In the genomic region with DNA sequence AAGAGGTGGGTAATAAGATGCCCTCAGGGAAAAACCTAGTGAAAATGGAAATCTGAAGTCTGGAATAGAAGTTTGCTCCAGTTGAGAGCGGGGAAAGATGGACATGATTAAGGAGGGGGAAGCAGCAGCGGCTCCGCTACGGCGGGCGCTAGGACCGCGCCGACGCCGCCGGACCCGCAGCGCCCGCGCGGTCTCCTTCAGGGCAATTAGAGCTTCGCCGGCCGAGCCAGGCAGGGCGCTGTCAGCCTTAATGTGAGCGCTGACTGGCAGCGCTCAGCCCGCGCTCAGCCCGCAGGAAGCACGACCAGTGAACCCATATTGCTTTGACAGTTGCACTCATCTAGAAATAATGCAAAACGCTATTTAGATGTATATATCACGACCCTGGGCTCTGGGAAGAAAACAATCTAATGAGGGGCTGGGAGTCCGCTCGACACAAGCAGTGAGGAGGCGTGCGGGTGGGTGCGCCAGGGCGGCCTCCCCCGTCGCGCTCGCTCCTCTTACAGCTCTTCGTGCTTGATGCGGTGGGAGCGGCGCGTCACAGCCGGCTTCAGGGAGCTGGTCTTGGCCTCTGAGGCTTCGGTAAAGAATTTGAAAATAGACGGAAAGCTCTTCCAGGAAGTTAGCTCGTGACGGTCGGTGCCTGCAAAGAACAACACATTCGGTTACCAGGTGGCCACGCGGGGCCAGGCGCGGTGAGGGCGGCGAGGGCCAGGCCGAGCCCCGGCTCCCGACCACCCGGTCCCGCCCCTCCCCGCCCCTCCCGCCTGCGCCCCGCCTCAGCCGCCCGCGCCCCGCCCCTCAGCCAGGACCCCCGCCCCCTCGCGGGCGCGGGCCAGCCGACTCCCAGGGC, we compare ENCODE assay signal across 8 cellular contexts. TPM values are rescaled to one million over a fixed set of nuclear protein-coding genes. Genes with fewer than 3 reads are reported as not detected.
DNase-seq lines count a peak whose midpoint lies in the region; ATAC-seq and TF ChIP-seq lines count a peak whose summit lies in the region.

No MANE protein-coding gene starts in this region.

- no peak overlapping the region for H4K8ac ChIP-seq in mesenchymal stem cell (ENCODE audit: low read length)

- no peaks in the 10 kb centered on the region for H3K79me1 ChIP-seq in mesenchymal stem cell (replicated peaks; ENCODE audit: low read length, poor library complexity, severe bottlenecking)

- H3K9me3 Mint-ChIP-seq in CD4-positive, alpha-beta T cell, result no peaks in the 10 kb centered on the region
- no peaks in the 10 kb centered on the region for H3K9me3 Mint-ChIP-seq in activated CD4-positive, alpha-beta memory T cell treated with anti-CD3 and anti-CD28 coated beads for 36 hours
- no peaks in the 10 kb centered on the region for H3K9me3 Mint-ChIP-seq in stimulated activated naive B cell treated with anti-CD40 and anti-IgM and Interleukin-4, amounts not matched to agents 10 μg/mL and 1 μg/mL and 100 μg/mL, for 72 hours

- peak overlapping the region; percentile 19 for H2BK5ac ChIP-seq in mesenchymal stem cell (ENCODE audit: low read depth, low read length, poor library complexity, severe bottlenecking)

- no peak overlapping the region for H4K91ac ChIP-seq in mesenchymal stem cell (ENCODE audit: low read length)

- H3K4me2 ChIP-seq in mesenchymal stem cell (ENCODE audit: low read length, poor library complexity, severe bottlenecking), result peak overlapping the region; percentile 93

- H3K23ac ChIP-seq in mesenchymal stem cell (ENCODE audit: low read length in 2 of 2), result peak overlapping the region in 1 of 2 experiments; percentile 83

- H3K9ac ChIP-seq in mesenchymal stem cell (ENCODE audit: low read length), result peak overlapping the region; percentile 88

- H2AFZ ChIP-seq in mesenchymal stem cell (ENCODE audit: low read depth, low read length), result peak overlapping the region; percentile 94

- H3K4me3 ChIP-seq in effector memory CD4-positive, alpha-beta T cell (ENCODE audit: insufficient read depth, low read depth, low read length, poor library complexity, severe bottlenecking), result peak overlapping the region; percentile 59
- H3K4me3 ChIP-seq in mesenchymal stem cell (ENCODE audit: insufficient read depth in 1 of 2, low read depth in 1 of 2, low read length in 2 of 2), result peak overlapping the region; percentile 86 to 90

- WGBS in mesenchymal stem cell, result under 1% methylated on average over 53 of the region's 76 CpGs

- peaks cover 35% of the 10 kb centered on the region for H3K27me3 Mint-ChIP-seq in CD4-positive, alpha-beta T cell
- peaks cover 19% of the 10 kb centered on the region for H3K27me3 Mint-ChIP-seq in activated CD4-positive, alpha-beta memory T cell treated with anti-CD3 and anti-CD28 coated beads for 36 hours
- H3K27me3 Mint-ChIP-seq in stimulated activated naive B cell treated with anti-CD40 and anti-IgM and Interleukin-4, amounts not matched to agents 10 μg/mL and 1 μg/mL and 100 μg/mL, for 72 hours, result peaks cover 5 to 8% of the 10 kb centered on the region in 2 donors

- H3K36me3 Mint-ChIP-seq in CD4-positive, alpha-beta T cell (ENCODE audit: low read depth), result peaks cover 3% of the 10 kb centered on the region
- H3K36me3 Mint-ChIP-seq in activated CD4-positive, alpha-beta memory T cell treated with anti-CD3 and anti-CD28 coated beads for 36 hours, result no peaks in the 10 kb centered on the region
- peaks cover 0 to 6% of the 10 kb centered on the region in 2 donors for H3K36me3 Mint-ChIP-seq in stimulated activated naive B cell treated with anti-CD40 and anti-IgM and Interleukin-4, amounts not matched to agents 10 μg/mL and 1 μg/mL and 100 μg/mL, for 72 hours

- peak overlapping the region in 1 of 2 experiments; percentile 37 for H3K4ac ChIP-seq in mesenchymal stem cell (ENCODE audit: low read depth in 1 of 2, low read length in 2 of 2)

- H3K4me1 Mint-ChIP-seq in CD4-positive, alpha-beta T cell (ENCODE audit: low read depth), result peaks cover 31% of the 10 kb centered on the region
- peaks cover 32% of the 10 kb centered on the region for H3K4me1 Mint-ChIP-seq in activated CD4-positive, alpha-beta memory T cell treated with anti-CD3 and anti-CD28 coated beads for 36 hours (ENCODE audit: low read depth)
- peaks cover 10 to 16% of the 10 kb centered on the region in 2 donors for H3K4me1 Mint-ChIP-seq in stimulated activated naive B cell treated with anti-CD40 and anti-IgM and Interleukin-4, amounts not matched to agents 10 μg/mL and 1 μg/mL and 100 μg/mL, for 72 hours

- no peaks in the 10 kb centered on the region for H3K36me3 ChIP-seq in effector memory CD4-positive, alpha-beta T cell (ENCODE audit: control insufficient read depth, insufficient read depth, low read length)
- H3K36me3 ChIP-seq in mesenchymal stem cell (ENCODE audit: control insufficient read depth in 1 of 2, insufficient read depth in 2 of 2, low read depth in 1 of 2, low read length in 2 of 2), result no peaks in the 10 kb centered on the region

- CTCF ChIA-PET in CD4-positive, alpha-beta T cell (lab: Charles Lee), result interaction anchor here (1.2 kb wide), 1 partner anchor 180 kb away, joined by 4 read pairs; no protein-coding TSS in a partner anchor
- CTCF ChIA-PET in activated CD4-positive, alpha-beta memory T cell treated with anti-CD3 and anti-CD28 coated beads for 36 hours (lab: Charles Lee), result interaction anchor here (0.8 to 2.8 kb wide), 7 partner anchors 8 to 278 kb away, joined by 3 to 11 read pairs (median 3); a partner anchor contains a TSS

- no peak overlapping the region for H3K27ac ChIP-seq in CD4-positive, alpha-beta T cell (ENCODE audit: low read depth, low read length)
- peak overlapping the region; percentile 28 for H3K27ac ChIP-seq in effector memory CD4-positive, alpha-beta T cell (ENCODE audit: insufficient read depth, low read length, poor library complexity, severe bottlenecking)
- H3K27ac ChIP-seq in mesenchymal stem cell (ENCODE audit: low read length, poor library complexity, severe bottlenecking), result peak overlapping the region; percentile 49

- peak overlapping the region; percentile 29 for H2BK15ac ChIP-seq in mesenchymal stem cell (ENCODE audit: low read depth, poor library complexity, severe bottlenecking)

- peaks cover 6% of the 10 kb centered on the region for H3K4me1 ChIP-seq in effector memory CD4-positive, alpha-beta T cell (ENCODE audit: control insufficient read depth, insufficient read depth, low read length, poor library complexity, severe bottlenecking)
- H3K4me1 ChIP-seq in mesenchymal stem cell (ENCODE audit: control insufficient read depth, insufficient read depth, low read depth, low read length), result no peaks in the 10 kb centered on the region

- peak overlapping the region; percentile 70 for H3K27ac Mint-ChIP-seq in CD4-positive, alpha-beta T cell
- peak overlapping the region; percentile 15 for H3K27ac Mint-ChIP-seq in activated CD4-positive, alpha-beta memory T cell treated with anti-CD3 and anti-CD28 coated beads for 36 hours
- peak overlapping the region; percentile 91 for H3K27ac Mint-ChIP-seq in stimulated activated naive B cell treated with anti-CD40 and anti-IgM and Interleukin-4, amounts not matched to agents 10 μg/mL and 1 μg/mL and 100 μg/mL, for 72 hours

- peak overlapping the region; percentile 26 to 84 for H3K18ac ChIP-seq in mesenchymal stem cell (ENCODE audit: low read depth in 1 of 2, low read length in 2 of 2)

- POLR2A ChIA-PET in CD4-positive, alpha-beta T cell (lab: Charles Lee), result interaction anchor here (0.9 to 2.0 kb wide), 4 partner anchors 9 to 20 kb away, joined by 3 to 7 read pairs (median 6); no protein-coding TSS in a partner anchor
- POLR2A ChIA-PET in activated CD4-positive, alpha-beta memory T cell treated with anti-CD3 and anti-CD28 coated beads for 36 hours (lab: Charles Lee), result no interaction called here

- no peak for TF ChIP-seq CTCF in CD4-positive, alpha-beta T cell (IDR thresholded peaks at IDR 0.05)

- H3K9me3 ChIP-seq in CD4-positive, alpha-beta T cell (ENCODE audit: control insufficient read depth, low read length), result no peaks in the 10 kb centered on the region
- no peaks in the 10 kb centered on the region for H3K9me3 ChIP-seq in effector memory CD4-positive, alpha-beta T cell (ENCODE audit: control insufficient read depth, low read length)
- H3K9me3 ChIP-seq in mesenchymal stem cell (ENCODE audit: control insufficient read depth, low read length), result no peaks in the 10 kb centered on the region

- peak in 8 of 10 experiments; percentile 21 to 56 (median 34) for DNase-seq in CD4-positive, alpha-beta T cell
- DNase-seq in NCI-H510A treated with DMSO at 0.1 percent for 48 hours (lab: John Stamatoyannopoulos, UW) (peak; percentile 60), mesenchymal stem cell (peak; percentile 76)
- DNase-seq in activated CD4-positive, alpha-beta memory T cell treated with anti-CD3 and anti-CD28 coated beads for 36 hours, result peak; percentile 67
- DNase-seq in effector memory CD4-positive, alpha-beta T cell, result peak; percentile 37 to 51 (median 42)
- peak; percentile 37 for DNase-seq in stimulated activated naive B cell treated with anti-CD40 and anti-IgM and Interleukin-4, amounts not matched to agents 10 μg/mL and 1 μg/mL and 100 μg/mL, for 72 hours

- peaks cover 8% of the 10 kb centered on the region for H3K27me3 ChIP-seq in CD4-positive, alpha-beta T cell (ENCODE audit: control insufficient read depth, insufficient read depth, low read length)
- H3K27me3 ChIP-seq in effector memory CD4-positive, alpha-beta T cell (replicated peaks; ENCODE audit: control insufficient read depth, insufficient read depth, low read length, poor library complexity, severe bottlenecking), result no peaks in the 10 kb centered on the region
- H3K27me3 ChIP-seq in mesenchymal stem cell (ENCODE audit: control insufficient read depth in 1 of 2, insufficient read depth in 1 of 2, low read length in 2 of 2), result no peaks in the 10 kb centered on the region

- peak overlapping the region in 1 of 2 experiments; percentile 31 for H2BK12ac ChIP-seq in mesenchymal stem cell (ENCODE audit: low read length in 2 of 2)

- peak overlapping the region in 1 of 2 experiments; percentile 93 for H3K14ac ChIP-seq in mesenchymal stem cell (ENCODE audit: low read length in 2 of 2)

- peak overlapping the region; percentile 91 for H3K4me3 Mint-ChIP-seq in CD4-positive, alpha-beta T cell
- H3K4me3 Mint-ChIP-seq in activated CD4-positive, alpha-beta memory T cell treated with anti-CD3 and anti-CD28 coated beads for 36 hours, result peak overlapping the region; percentile 81
- peak overlapping the region; percentile 93 to 95 for H3K4me3 Mint-ChIP-seq in stimulated activated naive B cell treated with anti-CD40 and anti-IgM and Interleukin-4, amounts not matched to agents 10 μg/mL and 1 μg/mL and 100 μg/mL, for 72 hours

- intact Hi-C loops in CD4-positive, alpha-beta T cell (cut with DNase I, micrococcal nuclease), result no loop called here
- intact Hi-C loops in activated CD4-positive, alpha-beta memory T cell treated with anti-CD3 and anti-CD28 coated beads for 36 hours (cut with micrococcal nuclease), result loop anchor here (2.0 to 10.0 kb wide), 3 partner anchors 38 to 494 kb away; a partner anchor contains a TSS

- no peak overlapping the region for H2BK120ac ChIP-seq in mesenchymal stem cell (ENCODE audit: low read depth, low read length)

- no peak overlapping the region for H2AK5ac ChIP-seq in mesenchymal stem cell (ENCODE audit: low read length, severe bottlenecking)

- ATAC-seq in CD4-positive, alpha-beta T cell (ENCODE audit: poor library complexity), result peak; percentile 57
- ATAC-seq in GM19395 (IDR thresholded peaks at IDR 0.05; ENCODE audit: unreplicated experiment) (peak; percentile 98), HG03442 (IDR thresholded peaks at IDR 0.05; ENCODE audit: unreplicated experiment) (peak; percentile 96)
- ATAC-seq in stimulated activated naive B cell treated with anti-CD40 and anti-IgM and Interleukin-4, amounts not matched to agents 10 μg/mL and 1 μg/mL and 100 μg/mL, for 72 hours (replicated peaks), result peak; percentile 94 to 95

RNA-seq across cellular contexts. Expression of a gene that starts 37.7 kb away (rescaled TPM):
- not detected for total RNA-seq in CD4-positive, alpha-beta T cell
- total RNA-seq in activated CD4-positive, alpha-beta memory T cell treated with anti-CD3 and anti-CD28 coated beads for 36 hours, result not detected
- 206 TPM for polyA plus RNA-seq in mesenchymal stem cell (2013, experiment 1 of 2)
- polyA plus RNA-seq in mesenchymal stem cell (2013, experiment 2 of 2), result 191 TPM

RNA-seq across cellular contexts. Expression of a gene that starts 39.7 kb away (rescaled TPM):
- total RNA-seq in CD4-positive, alpha-beta T cell, result not detected
- not detected for total RNA-seq in activated CD4-positive, alpha-beta memory T cell treated with anti-CD3 and anti-CD28 coated beads for 36 hours
- 49.8 TPM for polyA plus RNA-seq in mesenchymal stem cell (2013, experiment 1 of 2)
- 50.1 TPM for polyA plus RNA-seq in mesenchymal stem cell (2013, experiment 2 of 2)

Comparison
In these comparisons a context has a peak if more than half of its experiments do, and no peak if none do; other contexts are left out.
1. H3K27ac Mint-ChIP-seq: peak in every context shown above with its lines; median percentile 91 in stimulated activated naive B cell treated with anti-CD40 and anti-IgM and Interleukin-4, amounts not matched to agents 10 μg/mL and 1 μg/mL and 100 μg/mL, for 72 hours; 70 in CD4-positive, alpha-beta T cell; 15 in activated CD4-positive, alpha-beta memory T cell treated with anti-CD3 and anti-CD28 coated beads for 36 hours.